3 cellular contexts compared by ENCODE assay signal in genomic region chr19:32748497-32748896, GRCh38.
TF ChIP-seq lines count a peak whose summit lies in the region.

No MANE protein-coding gene starts in this region.

TF ChIP-seq in HepG2, 621 proteins besides CTCF, POLR2A, EP300 and RAD21:
- TF ChIP-seq ELK4 (CRISPR knock-in tag; IDR thresholded peaks at IDR 0.05; ENCODE audit: borderline replicate concordance) = no peak
- TF ChIP-seq MXD4 (CRISPR knock-in tag; IDR thresholded peaks at IDR 0.05) = no peak
- TF ChIP-seq, protein P1, sequence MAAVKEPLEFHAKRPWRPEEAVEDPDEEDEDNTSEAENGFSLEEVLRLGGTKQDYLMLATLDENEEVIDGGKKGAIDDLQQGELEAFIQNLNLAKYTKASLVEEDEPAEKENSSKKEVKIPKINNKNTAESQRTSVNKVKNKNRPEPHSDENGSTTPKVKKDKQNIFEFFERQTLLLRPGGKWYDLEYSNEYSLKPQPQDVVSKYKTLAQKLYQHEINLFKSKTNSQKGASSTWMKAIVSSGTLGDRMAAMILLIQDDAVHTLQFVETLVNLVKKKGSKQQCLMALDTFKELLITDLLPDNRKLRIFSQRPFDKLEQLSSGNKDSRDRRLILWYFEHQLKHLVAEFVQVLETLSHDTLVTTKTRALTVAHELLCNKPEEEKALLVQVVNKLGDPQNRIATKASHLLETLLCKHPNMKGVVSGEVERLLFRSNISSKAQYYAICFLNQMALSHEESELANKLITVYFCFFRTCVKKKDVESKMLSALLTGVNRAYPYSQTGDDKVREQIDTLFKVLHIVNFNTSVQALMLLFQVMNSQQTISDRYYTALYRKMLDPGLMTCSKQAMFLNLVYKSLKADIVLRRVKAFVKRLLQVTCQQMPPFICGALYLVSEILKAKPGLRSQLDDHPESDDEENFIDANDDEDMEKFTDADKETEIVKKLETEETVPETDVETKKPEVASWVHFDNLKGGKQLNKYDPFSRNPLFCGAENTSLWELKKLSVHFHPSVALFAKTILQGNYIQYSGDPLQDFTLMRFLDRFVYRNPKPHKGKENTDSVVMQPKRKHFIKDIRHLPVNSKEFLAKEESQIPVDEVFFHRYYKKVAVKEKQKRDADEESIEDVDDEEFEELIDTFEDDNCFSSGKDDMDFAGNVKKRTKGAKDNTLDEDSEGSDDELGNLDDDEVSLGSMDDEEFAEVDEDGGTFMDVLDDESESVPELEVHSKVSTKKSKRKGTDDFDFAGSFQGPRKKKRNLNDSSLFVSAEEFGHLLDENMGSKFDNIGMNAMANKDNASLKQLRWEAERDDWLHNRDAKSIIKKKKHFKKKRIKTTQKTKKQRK (IDR thresholded peaks at IDR 0.05; ENCODE audit: low read length) = no peak
- no peak for TF ChIP-seq ZNF784 (CRISPR knock-in tag; IDR thresholded peaks at IDR 0.05; ENCODE audit: borderline replicate concordance)
- no peak for TF ChIP-seq ZNF543 (CRISPR knock-in tag; IDR thresholded peaks at IDR 0.05)
- TF ChIP-seq STAG1 (CRISPR knock-in tag; IDR thresholded peaks at IDR 0.05) = peak; percentile 29; the same call in 1 of the 2 replicates

TF ChIP-seq in K562, 482 proteins besides CTCF, POLR2A, EP300 and RAD21:
- no peak for TF ChIP-seq TFAM (CRISPR knock-in tag; conservative IDR thresholded peaks at IDR 0.05)
- peak; percentile 74 for TF ChIP-seq PKNOX1 (IDR thresholded peaks at IDR 0.05)
- TF ChIP-seq MEIS2 (IDR thresholded peaks at IDR 0.05; ENCODE audit: partially characterized antibody) = peak; percentile 19
- TF ChIP-seq ZKSCAN8 (CRISPR knock-in tag; IDR thresholded peaks at IDR 0.05) = no peak

TF ChIP-seq in HEK293T, 16 proteins besides CTCF, POLR2A, EP300 and RAD21:
- TF ChIP-seq TARDBP (IDR thresholded peaks at IDR 0.05) = no peak
- TF ChIP-seq CTBP1 (IDR thresholded peaks at IDR 0.05; ENCODE audit: borderline replicate concordance) = no peak
- TF ChIP-seq SP1 (IDR thresholded peaks at IDR 0.05) = no peak
- TF ChIP-seq PKNOX1 (IDR thresholded peaks at IDR 0.05) = no peak
- no peak for TF ChIP-seq NFRKB (IDR thresholded peaks at IDR 0.05)
- no peak for TF ChIP-seq ARNT (IDR thresholded peaks at IDR 0.05)
- TF ChIP-seq ZNF384 (IDR thresholded peaks at IDR 0.05) = no peak
- TF ChIP-seq FOXA1 (IDR thresholded peaks at IDR 0.05) = no peak
- TF ChIP-seq LEF1 (IDR thresholded peaks at IDR 0.05; ENCODE audit: borderline replicate concordance) = no peak
- TF ChIP-seq HDGF (IDR thresholded peaks at IDR 0.05; ENCODE audit: borderline replicate concordance) = no peak
- TF ChIP-seq BHLHE40 (IDR thresholded peaks at IDR 0.05; ENCODE audit: borderline replicate concordance) = no peak
TF ChIP-seq in HEK293T: peak in this region for 0.
